Comparison of ENCODE assay signal across 12 cellular contexts in the genomic region with DNA sequence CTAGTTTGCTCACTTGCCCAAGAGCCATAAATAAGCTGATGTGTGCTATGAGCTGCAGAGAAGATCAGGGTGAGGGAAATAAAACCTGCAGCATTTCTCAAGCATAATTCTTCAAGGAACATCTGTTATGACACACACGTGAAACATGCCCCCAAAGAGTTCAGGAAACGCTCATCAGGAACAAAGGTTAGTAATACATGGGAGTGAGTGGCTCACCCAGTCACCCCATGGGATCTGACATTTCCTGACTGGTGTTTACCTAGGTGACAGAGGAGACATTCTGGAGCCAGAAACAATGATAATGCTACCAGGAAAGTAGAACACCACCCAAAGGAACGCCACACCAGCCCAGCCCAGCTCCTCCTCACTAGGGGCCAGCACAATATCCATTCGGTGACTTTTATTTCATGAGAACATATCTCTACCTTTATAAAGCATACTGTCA.
A peak's percentile ranks its signal among the peaks of the same experiment; 100 is the strongest.
DNase-seq lines count a peak whose midpoint lies in the region; ATAC-seq and TF ChIP-seq lines count a peak whose summit lies in the region.
"Had no signal": no experiment of that assay in that cellular context is flagged by ENCODE, and none has a peak within 500 bp of the region (broad histone marks: within the 10 kb centered on the region; RNA-seq: fewer than 3 reads in every experiment).

No MANE protein-coding gene starts in this region.

- no peak for TF ChIP-seq CTCF in Peyer's patch (IDR thresholded peaks at IDR 0.05)
- no peak for TF ChIP-seq CTCF in gastroesophageal sphincter (IDR thresholded peaks at IDR 0.05)
- no peak for TF ChIP-seq CTCF in type B pancreatic cell (conservative IDR thresholded peaks at IDR 0.05)
- no peak for TF ChIP-seq CTCF in body of pancreas (IDR thresholded peaks at IDR 0.05)

- H3K9me3 Mint-ChIP-seq in type B pancreatic cell: no peaks in the 10 kb centered on the region
- peaks cover 7% of the 10 kb centered on the region for H3K9me3 Mint-ChIP-seq in activated naive CD8-positive, alpha-beta T cell treated with anti-CD3 and anti-CD28 coated beads for 36 hours

- peaks cover 8% of the 10 kb centered on the region for H3K27me3 Mint-ChIP-seq in type B pancreatic cell
- H3K27me3 Mint-ChIP-seq in activated naive CD8-positive, alpha-beta T cell treated with anti-CD3 and anti-CD28 coated beads for 36 hours: no peaks in the 10 kb centered on the region

- H3K27ac ChIP-seq in Peyer's patch (peak overlapping the region in 3 of 4 donors; percentile 70 to 91 (median 91)), gastroesophageal sphincter (peak overlapping the region in 2 of 4 donors; percentile 16 to 54), body of pancreas (peak overlapping the region in 1 of 4 donors; percentile 22)
- H3K27ac ChIP-seq: thoracic aorta had no signal

- ATAC-seq in gastroesophageal sphincter (peak; percentile 39), body of pancreas (no peak)
- no peak for ATAC-seq in stimulated activated naive CD8-positive, alpha-beta T cell treated with anti-CD3 and anti-CD28 coated beads, Interleukin-15, Interleukin-2, amounts not matched to agents 100 U/mL and 50 U/mL, for 24 hours

- H3K4me3 ChIP-seq in Peyer's patch: no peak overlapping the region
- no peak overlapping the region for H3K4me3 ChIP-seq in gastroesophageal sphincter
- H3K4me3 ChIP-seq in body of pancreas: no peak overlapping the region
- H3K4me3 ChIP-seq: thoracic aorta had no signal

- TF ChIP-seq POLR2A in Peyer's patch (IDR thresholded peaks at IDR 0.05): peak in 1 of 2 donors; percentile 63
- no peak for TF ChIP-seq POLR2A in gastroesophageal sphincter (IDR thresholded peaks at IDR 0.05)
- no peak for TF ChIP-seq POLR2A in body of pancreas (IDR thresholded peaks at IDR 0.05)

- H3K9me3 ChIP-seq in Peyer's patch: no peaks in the 10 kb centered on the region
- no peaks in the 10 kb centered on the region for H3K9me3 ChIP-seq in gastroesophageal sphincter
- H3K9me3 ChIP-seq in body of pancreas: no peaks in the 10 kb centered on the region
- H3K9me3 ChIP-seq: thoracic aorta had no signal

- DNase-seq in NCI-H748 (lab: John Stamatoyannopoulos, UW; ENCODE audit: unreplicated experiment): peak; percentile 54
- DNase-seq in NCI-H748 treated with DMSO at 0.1 percent for 48 hours (lab: John Stamatoyannopoulos, UW): no peak
- peak in 2 of 3 donors; percentile 65 to 74 for DNase-seq in Peyer's patch
- no peak for DNase-seq in type B pancreatic cell (ENCODE audit: extremely low spot score, unreplicated experiment)
- DNase-seq in body of pancreas: no peak
- DNase-seq in stimulated activated naive CD8-positive, alpha-beta T cell treated with anti-CD3 and anti-CD28 coated beads, Interleukin-15, Interleukin-2, amounts not matched to agents 100 U/mL and 50 U/mL, for 24 hours: no peak
- DNase-seq in activated naive CD8-positive, alpha-beta T cell treated with anti-CD3 and anti-CD28 coated beads for 36 hours: no peak
- DNase-seq: activated gamma-delta T cell treated with Interleukin-2 at 50 U/mL for 16 hours, NCI-H446 treated with DMSO at 0.1 percent for 48 hours had no signal

- H3K27me3 ChIP-seq in Peyer's patch (no peaks in the 10 kb centered on the region), gastroesophageal sphincter (no peaks in the 10 kb centered on the region), body of pancreas (no peaks in the 10 kb centered on the region)

- no peak overlapping the region for H3K4me3 Mint-ChIP-seq in type B pancreatic cell
- no peak overlapping the region for H3K4me3 Mint-ChIP-seq in activated naive CD8-positive, alpha-beta T cell treated with anti-CD3 and anti-CD28 coated beads for 36 hours
- H3K4me3 Mint-ChIP-seq: mesothelial cell of epicardium had no signal

- no peaks in the 10 kb centered on the region for H3K36me3 Mint-ChIP-seq in type B pancreatic cell
- peaks cover 6% of the 10 kb centered on the region for H3K36me3 Mint-ChIP-seq in activated naive CD8-positive, alpha-beta T cell treated with anti-CD3 and anti-CD28 coated beads for 36 hours
- H3K36me3 Mint-ChIP-seq: mesothelial cell of epicardium had no signal

- H3K36me3 ChIP-seq in Peyer's patch (no peaks in the 10 kb centered on the region), gastroesophageal sphincter (no peaks in the 10 kb centered on the region), body of pancreas (replicated peaks in 1 of 2; ENCODE audit: insufficient read depth in 1 of 2, low read depth in 2 of 2) (no peaks in the 10 kb centered on the region)
- H3K36me3 ChIP-seq: thoracic aorta had no signal

- intact Hi-C loops in body of pancreas (cut with DNase I): no loop called here

- H3K27ac Mint-ChIP-seq in type B pancreatic cell: peak overlapping the region; percentile 86
- no peak overlapping the region for H3K27ac Mint-ChIP-seq in activated naive CD8-positive, alpha-beta T cell treated with anti-CD3 and anti-CD28 coated beads for 36 hours
- H3K27ac Mint-ChIP-seq: mesothelial cell of epicardium had no signal

- H3K4me1 ChIP-seq in Peyer's patch (peaks cover 0 to 36% (median 7%) of the 10 kb centered on the region in 4 donors), gastroesophageal sphincter (peaks cover 0 to 14% (median 5%) of the 10 kb centered on the region in 3 donors), body of pancreas (no peaks in the 10 kb centered on the region)

- peaks cover 3% of the 10 kb centered on the region for H3K4me1 Mint-ChIP-seq in type B pancreatic cell (ENCODE audit: unreplicated experiment)
- H3K4me1 Mint-ChIP-seq in activated naive CD8-positive, alpha-beta T cell treated with anti-CD3 and anti-CD28 coated beads for 36 hours: peaks cover 27% of the 10 kb centered on the region
- H3K4me1 Mint-ChIP-seq: mesothelial cell of epicardium had no signal

- 59 to 73% methylated on average over 4 of the region's 4 CpGs for WGBS in gastroesophageal sphincter (ENCODE audit: low coverage in 1 of 2), 2 donors
- 63 to 80% methylated on average over 4 of the region's 4 CpGs for WGBS in body of pancreas, 2 donors

- TF ChIP-seq EP300 in gastroesophageal sphincter (IDR thresholded peaks at IDR 0.05): no peak

Comparison
In these comparisons a context has a peak if more than half of its experiments do, and no peak if none do; other contexts are left out.
1. DNase-seq: peak in NCI-H748 (single experiment) and Peyer's patch (2 of 3); none in NCI-H748 treated with DMSO at 0.1 percent for 48 hours (single experiment), type B pancreatic cell (single experiment), body of pancreas (0 of 4), stimulated activated naive CD8-positive, alpha-beta T cell treated with anti-CD3 and anti-CD28 coated beads, Interleukin-15, Interleukin-2, amounts not matched to agents 100 U/mL and 50 U/mL, for 24 hours (single experiment) and activated naive CD8-positive, alpha-beta T cell treated with anti-CD3 and anti-CD28 coated beads for 36 hours (single experiment).